ENCODE assay signal across 22 cellular contexts in genomic region chr21:46482225-46482845, GRCh38.
"Had no signal": no experiment of that assay in that cellular context is flagged by ENCODE, and none has a peak within 500 bp of the region (broad histone marks: within the 10 kb centered on the region; RNA-seq: fewer than 3 reads in every experiment).

No MANE protein-coding gene starts in this region.

- H3K27ac Mint-ChIP-seq: activated CD4-positive, alpha-beta T cell treated with anti-CD3 and anti-CD28 coated beads, Interleukin-2, amount 10 ng/mL, durations not matched to agents 24 days and 14 days; activated CD8-positive, alpha-beta memory T cell treated with anti-CD3 and anti-CD28 coated beads, Interleukin-2, amount 10 ng/mL, durations not matched to agents 7 days and 5 days; activated CD8-positive, alpha-beta T cell treated with anti-CD3 and anti-CD28 coated beads for 36 hours; stimulated activated naive CD8-positive, alpha-beta T cell treated with anti-CD3 and anti-CD28 coated beads, Interleukin-15, amount 100 ng/mL, for 72 hours had no signal

- DNase-seq: activated CD4-positive, alpha-beta T cell treated with anti-CD3 and anti-CD28 coated beads, Interleukin-2, amount 10 ng/mL, durations not matched to agents 24 days and 14 days; activated CD8-positive, alpha-beta memory T cell treated with anti-CD3 and anti-CD28 coated beads, Interleukin-2, amount 10 ng/mL, durations not matched to agents 7 days and 5 days; activated CD8-positive, alpha-beta T cell treated with anti-CD3 and anti-CD28 coated beads for 36 hours; activated T-cell treated with anti-CD3 and anti-CD28 coated beads for 4 hours; brain microvascular endothelial cell; colonic mucosa; dorsolateral prefrontal cortex; heart left ventricle; islet precursor cell; left cardiac atrium; midbrain; posterior cingulate gyrus; right lobe of liver; stimulated activated CD4-positive, alpha-beta T cell treated with anti-CD3 and anti-CD28 coated beads, Interleukin-1b, Interleukin-23, amount 100 ng/mL, for 48 hours; stimulated activated naive CD8-positive, alpha-beta T cell treated with anti-CD3 and anti-CD28 coated beads, Interleukin-15, amount 100 ng/mL, for 72 hours; tibial artery had no signal

- H3K9me3 Mint-ChIP-seq: activated CD4-positive, alpha-beta T cell treated with anti-CD3 and anti-CD28 coated beads, Interleukin-2, amount 10 ng/mL, durations not matched to agents 24 days and 14 days; activated CD8-positive, alpha-beta T cell treated with anti-CD3 and anti-CD28 coated beads for 36 hours; activated naive CD4-positive, alpha-beta T cell treated with anti-CD3 and anti-CD28 coated beads, Interleukin-2, amount 50 U/mL, for 72 hours; neural crest cell; stimulated activated effector memory CD8-positive, alpha-beta T cell treated with anti-CD3 and anti-CD28 coated beads, Interleukin-12 subunit alpha, Interleukin-12 subunit beta, amount 100 ng/mL, for 72 hours; stimulated activated naive CD8-positive, alpha-beta T cell treated with anti-CD3 and anti-CD28 coated beads, Interleukin-15, amount 100 ng/mL, for 72 hours; T-helper 1 cell treated with Interleukin-12 subunit alpha and Interleukin-12 subunit beta and Interleukin-4 antibody, amounts not matched to agents 30 μg/mL and 1 μg/mL, for 36 hours had no signal

- FAIRE-seq: urothelium cell line had no signal

- H3K27me3 Mint-ChIP-seq: activated CD4-positive, alpha-beta T cell treated with anti-CD3 and anti-CD28 coated beads, Interleukin-2, amount 10 ng/mL, durations not matched to agents 24 days and 14 days; activated CD8-positive, alpha-beta memory T cell treated with anti-CD3 and anti-CD28 coated beads, Interleukin-2, amount 10 ng/mL, durations not matched to agents 7 days and 5 days; activated CD8-positive, alpha-beta T cell treated with anti-CD3 and anti-CD28 coated beads for 36 hours; stimulated activated naive CD8-positive, alpha-beta T cell treated with anti-CD3 and anti-CD28 coated beads, Interleukin-15, amount 100 ng/mL, for 72 hours had no signal

- ATAC-seq: activated CD4-positive, CD25-positive, alpha-beta regulatory T cell treated with anti-CD3 and anti-CD28 coated beads, Interleukin-2, amount 50 U/mL, for 24 hours; activated CD8-positive, alpha-beta memory T cell treated with anti-CD3 and anti-CD28 coated beads, Interleukin-2, amount 10 ng/mL, durations not matched to agents 7 days and 5 days; activated CD8-positive, alpha-beta T cell treated with anti-CD3 and anti-CD28 coated beads for 36 hours; activated naive CD4-positive, alpha-beta T cell treated with anti-CD3 and anti-CD28 coated beads, Interleukin-2, amount 50 U/mL, for 72 hours; right lobe of liver; stimulated activated effector memory CD8-positive, alpha-beta T cell treated with anti-CD3 and anti-CD28 coated beads, Interleukin-12 subunit alpha, Interleukin-12 subunit beta, amount 100 ng/mL, for 72 hours; stimulated activated naive CD8-positive, alpha-beta T cell treated with anti-CD3 and anti-CD28 coated beads, Interleukin-15, amount 100 ng/mL, for 72 hours had no signal

- H3K4me3 Mint-ChIP-seq: activated CD4-positive, alpha-beta T cell treated with anti-CD3 and anti-CD28 coated beads, Interleukin-2, amount 10 ng/mL, durations not matched to agents 24 days and 14 days; activated CD8-positive, alpha-beta memory T cell treated with anti-CD3 and anti-CD28 coated beads, Interleukin-2, amount 10 ng/mL, durations not matched to agents 7 days and 5 days; activated CD8-positive, alpha-beta T cell treated with anti-CD3 and anti-CD28 coated beads for 36 hours; neural crest cell; stimulated activated naive CD8-positive, alpha-beta T cell treated with anti-CD3 and anti-CD28 coated beads, Interleukin-15, amount 100 ng/mL, for 72 hours; T-helper 1 cell treated with Interleukin-12 subunit alpha and Interleukin-12 subunit beta and Interleukin-4 antibody, amounts not matched to agents 30 μg/mL and 1 μg/mL, for 36 hours had no signal
